In the genomic region with DNA sequence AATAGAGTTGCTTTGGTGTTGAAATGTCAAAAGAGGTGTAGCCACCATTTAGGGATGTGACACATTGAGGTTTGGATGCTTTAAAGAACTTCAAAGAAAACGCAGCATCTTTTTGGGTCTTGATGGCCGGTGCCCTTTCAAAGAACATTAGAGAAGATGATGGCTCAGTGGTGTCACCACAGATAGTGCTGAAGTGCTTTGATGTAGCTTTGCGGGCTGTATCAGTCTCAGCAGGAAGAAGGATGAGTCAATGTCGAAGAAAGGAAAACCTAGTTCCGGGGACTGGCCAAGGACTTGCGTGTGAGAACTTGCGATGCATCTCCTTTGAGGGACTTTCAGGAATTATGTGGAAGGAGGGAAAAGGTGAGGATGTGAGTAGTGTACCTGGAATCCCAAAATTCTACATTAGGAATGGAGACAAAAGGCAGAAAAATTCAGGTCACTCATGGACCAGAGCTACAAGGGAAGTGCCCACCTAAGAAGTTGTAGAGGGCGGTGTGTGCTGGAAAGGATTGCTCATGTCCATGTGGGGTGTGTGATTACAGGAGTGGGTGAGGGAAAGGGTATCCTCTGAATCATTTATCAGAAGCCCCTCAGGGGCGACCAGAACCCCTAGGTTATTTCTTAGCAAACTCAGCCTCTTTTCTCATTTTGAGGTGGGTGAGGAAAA, we compare ENCODE assay signal across 9 cellular contexts. TPM values are rescaled to one million over a fixed set of nuclear protein-coding genes. Genes with fewer than 3 reads are reported as not detected.
DNase-seq lines count a peak whose midpoint lies in the region; ATAC-seq and TF ChIP-seq lines count a peak whose summit lies in the region.
"Had no signal": no experiment of that assay in that cellular context is flagged by ENCODE, and none has a peak within 500 bp of the region (broad histone marks: within the 10 kb centered on the region; RNA-seq: fewer than 3 reads in every experiment).

No MANE protein-coding gene starts in this region.

- ATAC-seq in GM19035 (IDR thresholded peaks at IDR 0.05; ENCODE audit: unreplicated experiment): peak; percentile 58
- peak; percentile 65 for ATAC-seq in HG03108 (IDR thresholded peaks at IDR 0.05; ENCODE audit: unreplicated experiment)
- peak; percentile 96 for ATAC-seq in foreskin keratinocyte
- no peak for ATAC-seq in psoas muscle

- no peaks in the 10 kb centered on the region for H3K36me3 ChIP-seq in psoas muscle (ENCODE audit: insufficient read depth in 1 of 2, low read depth in 1 of 2)
- H3K36me3 ChIP-seq: heart left ventricle had no signal

- H3K9me3 ChIP-seq in psoas muscle: no peaks in the 10 kb centered on the region
- H3K9me3 ChIP-seq: heart left ventricle had no signal

- H3K27me3 ChIP-seq in foreskin keratinocyte (no peaks in the 10 kb centered on the region), psoas muscle (ENCODE audit: insufficient read depth in 3 of 3, low read length in 2 of 3) (no peaks in the 10 kb centered on the region)

- intact Hi-C loops in psoas muscle (cut with DNase I): no loop called here

- H3K27ac ChIP-seq in foreskin keratinocyte (no peak overlapping the region), psoas muscle (no peak overlapping the region)

- in situ Hi-C loops in GM13977 (cut with MboI; ENCODE audit: low pct_unique_long_range_greater_than_20kb, low sequenced_read_pairs, unreplicated experiment): loop anchor here (25.0 kb wide), 1 partner anchor 336 kb away; a partner anchor contains a TSS

- 81 to 86% (median 83%) methylated on average over 9 of the region's 9 CpGs for WGBS in psoas muscle, 3 donors

- H3K4me1 ChIP-seq in foreskin keratinocyte (peaks cover 49% of the 10 kb centered on the region), psoas muscle (no peaks in the 10 kb centered on the region)

- DNase-seq in activated CD4-positive, CD25-positive, alpha-beta regulatory T cell treated with anti-CD3 and anti-CD28 coated beads, Interleukin-2, amount 50 U/mL, for 72 hours: peak; percentile 46
- DNase-seq in foreskin keratinocyte (peak; percentile 91 to 94), SHP77 (lab: John Stamatoyannopoulos, UW) (no peak), NCI-H345 treated with DMSO at 0.1 percent for 48 hours (lab: John Stamatoyannopoulos, UW; ENCODE audit: unreplicated experiment) (no peak), GM13977 (ENCODE audit: low spot score) (no peak), psoas muscle (no peak)
- DNase-seq: heart left ventricle had no signal

- H3K4me3 ChIP-seq in psoas muscle: no peak overlapping the region

- TF ChIP-seq CTCF in foreskin keratinocyte (conservative IDR thresholded peaks at IDR 0.05) (no peak), GM13977 (IDR thresholded peaks at IDR 0.05; ENCODE audit: extremely low read depth, insufficient read depth, missing control alignments) (no peak), psoas muscle (IDR thresholded peaks at IDR 0.05) (no peak)

RNA-seq across cellular contexts. Expression of a gene that starts 39.7 kb away (rescaled TPM):
- total RNA-seq in foreskin keratinocyte: not detected in 2 replicates
- not detected in 2 replicates for polyA plus RNA-seq in foreskin keratinocyte
- total RNA-seq in psoas muscle: 1 to 10 TPM in 1 of 4 donors, under 1 TPM in 2, not detected in 1; 0.29 to 1.0 (median 0.83) TPM
- polyA plus RNA-seq in psoas muscle: under 1 TPM; 0.22 to 0.59 (median 0.32) TPM

Comparison
In these comparisons a context has a peak if more than half of its experiments do, and no peak if none do; other contexts are left out.
1. ATAC-seq: peak in GM19035 (single experiment), HG03108 (single experiment) and foreskin keratinocyte (single experiment); none in psoas muscle (0 of 4).
2. DNase-seq: peak in activated CD4-positive, CD25-positive, alpha-beta regulatory T cell treated with anti-CD3 and anti-CD28 coated beads, Interleukin-2, amount 50 U/mL, for 72 hours (single experiment) and foreskin keratinocyte (2 of 2); none in SHP77 (0 of 2), NCI-H345 treated with DMSO at 0.1 percent for 48 hours (single experiment), GM13977 (single experiment) and psoas muscle (0 of 2).